ENCODE assay signal across 26 cellular contexts in the genomic region with DNA sequence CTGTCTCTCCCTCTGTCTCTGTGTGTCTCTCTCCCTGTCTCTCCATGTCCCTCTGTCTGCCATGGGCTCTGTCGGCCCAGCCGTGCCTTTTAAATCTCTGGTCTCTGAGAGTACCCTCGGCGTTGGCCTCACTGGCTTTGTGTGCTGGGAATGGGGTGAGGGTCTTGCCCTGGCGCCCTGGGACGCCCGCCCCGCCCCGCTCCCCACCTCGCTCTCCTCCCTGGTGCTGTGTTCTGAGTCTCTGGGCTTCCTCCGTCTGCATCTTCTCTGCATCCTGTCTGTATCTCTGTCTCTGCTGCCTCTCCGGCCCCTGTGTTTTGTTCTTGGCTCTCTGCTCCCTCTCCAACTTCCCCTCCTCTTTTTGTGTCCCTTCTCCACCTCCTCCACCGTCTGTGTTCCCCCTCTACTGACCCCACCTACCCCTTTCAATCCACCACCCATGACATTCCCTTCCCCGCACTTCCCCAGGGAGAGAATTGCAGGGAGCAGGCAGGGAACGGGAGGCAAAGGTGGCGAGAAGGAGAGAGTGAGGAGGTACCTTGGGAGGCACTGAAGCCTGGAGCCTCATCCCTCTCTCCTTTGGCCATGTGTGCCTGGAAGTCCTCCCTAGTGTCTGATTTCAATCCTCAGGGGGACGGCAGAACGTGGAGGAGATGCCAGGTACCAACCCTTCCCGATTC. TPM values are rescaled to one million over a fixed set of nuclear protein-coding genes. Genes with fewer than 3 reads are reported as not detected.
DNase-seq lines count a peak whose midpoint lies in the region; ATAC-seq, FAIRE-seq and TF ChIP-seq lines count a peak whose summit lies in the region.
"Had no signal": no experiment of that assay in that cellular context is flagged by ENCODE, and none has a peak within 500 bp of the region (broad histone marks: within the 10 kb centered on the region; RNA-seq: fewer than 3 reads in every experiment).

No MANE protein-coding gene starts in this region.

- H2AFZ ChIP-seq in GM23338 (no peak overlapping the region; the same call in 1 of the 2 replicates), astrocyte (ENCODE audit: low read depth, low read length) (no peak overlapping the region), neural progenitor cell (replicated peaks) (no peak overlapping the region)

- H3K4me2 ChIP-seq in GM23338 = peak overlapping the region; percentile 94
- no peak overlapping the region for H3K4me2 ChIP-seq in astrocyte (ENCODE audit: low read length)
- peak overlapping the region; percentile 33 for H3K4me2 ChIP-seq in neural progenitor cell

- H3K27ac ChIP-seq in GM23338 (ENCODE audit: low read depth) = no peak overlapping the region
- no peak overlapping the region for H3K27ac ChIP-seq in astrocyte (ENCODE audit: low read depth, low read length)
- H3K27ac ChIP-seq in neural progenitor cell = no peak overlapping the region
- H3K27ac ChIP-seq: RWPE1 had no signal

- H3K4me1 Mint-ChIP-seq in GM23338 (peaks cover 37% of the 10 kb centered on the region), astrocyte (ENCODE audit: low read depth, unreplicated experiment) (peaks cover 23% of the 10 kb centered on the region), neural progenitor cell (peaks cover 43% of the 10 kb centered on the region)

- H3K79me2 ChIP-seq in GM23338 (replicated peaks; ENCODE audit: insufficient read depth) = no peaks in the 10 kb centered on the region
- no peaks in the 10 kb centered on the region for H3K79me2 ChIP-seq in astrocyte (ENCODE audit: insufficient read depth, low read length)
- H3K79me2 ChIP-seq in neural progenitor cell (ENCODE audit: low read depth) = no peaks in the 10 kb centered on the region

- H4K20me1 ChIP-seq in GM23338 (replicated peaks; ENCODE audit: insufficient read depth) = no peaks in the 10 kb centered on the region
- peaks cover 13% of the 10 kb centered on the region for H4K20me1 ChIP-seq in astrocyte (ENCODE audit: insufficient read depth, low read length)
- H4K20me1 ChIP-seq in neural progenitor cell (ENCODE audit: low read depth) = peaks cover under 1% of the 10 kb centered on the region

- DNase-seq in GM23338 (ENCODE audit: low spot score) (no peak), astrocyte (ENCODE audit: low read depth) (no peak), neural progenitor cell (ENCODE audit: low spot score) (no peak), OCI-M2 (lab: John Stamatoyannopoulos, UW; ENCODE audit: unreplicated experiment) (no peak), NCI-H128 (lab: John Stamatoyannopoulos, UW; ENCODE audit: unreplicated experiment) (no peak)
- DNase-seq: C1 segment of cervical spinal cord; CD8-positive, alpha-beta memory T cell; DMS53; HFFc6; Kasumi-1; MG63; NCI-H1048; NCI-H1436 treated with DMSO at 0.1 percent for 48 hours; NCI-H2029; NCI-H2171 treated with DMSO at 0.1 percent for 48 hours; NCI-H446; NCI-H526 treated with DMSO at 0.1 percent for 48 hours; PC-3; SIG-M5 had no signal

- H3K27ac Mint-ChIP-seq in GM23338 (no peak overlapping the region), astrocyte (ENCODE audit: unreplicated experiment) (no peak overlapping the region), neural progenitor cell (no peak overlapping the region)
- H3K27ac Mint-ChIP-seq: HFFc6 had no signal

- TF ChIP-seq CTCF in GM23338 (conservative IDR thresholded peaks at IDR 0.05; ENCODE audit: low read depth in 2 of 2) (no peak), astrocyte (IDR thresholded peaks at IDR 0.05; ENCODE audit: insufficient read depth, low read depth, low read length) (no peak), neural progenitor cell (IDR thresholded peaks at IDR 0.05) (no peak)

- H3K27me3 Mint-ChIP-seq in GM23338 (ENCODE audit: insufficient read depth, low read depth, poor library complexity) = peaks cover 65% of the 10 kb centered on the region
- H3K27me3 Mint-ChIP-seq in astrocyte (ENCODE audit: low read depth, unreplicated experiment) = peaks cover 10% of the 10 kb centered on the region
- H3K27me3 Mint-ChIP-seq in neural progenitor cell (ENCODE audit: insufficient read depth, low read depth) = peaks cover 20% of the 10 kb centered on the region

- H3K27me3 ChIP-seq in GM23338 (ENCODE audit: insufficient read depth) (peaks cover 77% of the 10 kb centered on the region), astrocyte (ENCODE audit: insufficient read depth, low read length) (peaks cover 39% of the 10 kb centered on the region), iPS-15b (ENCODE audit: control insufficient read depth, insufficient read depth, low read length) (peaks cover 65% of the 10 kb centered on the region), neural progenitor cell (peaks cover 51% of the 10 kb centered on the region)

- H3K4me1 ChIP-seq in GM23338 (ENCODE audit: insufficient read depth) (peaks cover 30% of the 10 kb centered on the region), astrocyte (ENCODE audit: insufficient read depth, low read length) (peaks cover 10% of the 10 kb centered on the region), iPS-15b (ENCODE audit: control insufficient read depth, insufficient read depth, low read length) (peaks cover 7% of the 10 kb centered on the region), neural progenitor cell (peaks cover 41% of the 10 kb centered on the region)

- H3K4me3 Mint-ChIP-seq in GM23338 = peak overlapping the region; percentile 67
- peak overlapping the region; percentile 35 for H3K4me3 Mint-ChIP-seq in astrocyte (ENCODE audit: unreplicated experiment)
- H3K4me3 Mint-ChIP-seq in neural progenitor cell = peak overlapping the region; percentile 78
- H3K4me3 Mint-ChIP-seq: HFFc6 had no signal

- no peaks in the 10 kb centered on the region for H3K9me2 ChIP-seq in GM23338 (ENCODE audit: insufficient read depth)

- no peak for FAIRE-seq in astrocyte (lab: Jason Lieb, UNC)
- FAIRE-seq: GM12891, GM18507, H54 had no signal

- H3K4me3 ChIP-seq in GM23338 (no peak overlapping the region), astrocyte (ENCODE audit: insufficient read depth, low read depth, low read length) (no peak overlapping the region), iPS-15b (ENCODE audit: low read depth, low read length) (peak overlapping the region; percentile 21), neural progenitor cell (no peak overlapping the region)
- H3K4me3 ChIP-seq: MG63 had no signal

- no peaks in the 10 kb centered on the region for H3K36me3 ChIP-seq in GM23338 (ENCODE audit: insufficient read depth)
- H3K36me3 ChIP-seq in astrocyte (ENCODE audit: insufficient read depth, low read length) = no peaks in the 10 kb centered on the region
- no peaks in the 10 kb centered on the region for H3K36me3 ChIP-seq in iPS-15b (ENCODE audit: control insufficient read depth, insufficient read depth, low read length)
- H3K36me3 ChIP-seq in neural progenitor cell = no peaks in the 10 kb centered on the region
- H3K36me3 ChIP-seq: MG63 had no signal

- H3F3A ChIP-seq in GM23338 (replicated peaks; ENCODE audit: low read depth) = peaks cover 12% of the 10 kb centered on the region
- H3F3A ChIP-seq in neural progenitor cell (ENCODE audit: low read depth) = peaks cover 41% of the 10 kb centered on the region

- H3K9ac ChIP-seq in astrocyte (ENCODE audit: low read length) (no peak overlapping the region), iPS-15b (ENCODE audit: low read depth, low read length) (no peak overlapping the region), neural progenitor cell (no peak overlapping the region)

- H3K9me3 Mint-ChIP-seq in GM23338 = peaks cover 5% of the 10 kb centered on the region
- H3K9me3 Mint-ChIP-seq in astrocyte (ENCODE audit: unreplicated experiment) = no peaks in the 10 kb centered on the region
- H3K9me3 Mint-ChIP-seq in neural progenitor cell = no peaks in the 10 kb centered on the region
- H3K9me3 Mint-ChIP-seq: HFFc6 had no signal

- H3K9me3 ChIP-seq in astrocyte (ENCODE audit: insufficient read depth, low read depth, low read length) (no peaks in the 10 kb centered on the region), iPS-15b (ENCODE audit: control insufficient read depth, insufficient read depth, low read length) (no peaks in the 10 kb centered on the region), neural progenitor cell (ENCODE audit: low read depth) (no peaks in the 10 kb centered on the region)
- H3K9me3 ChIP-seq: MG63 had no signal

- no peak for ATAC-seq in GM23338
- no peak for ATAC-seq in GM21515 (IDR thresholded peaks at IDR 0.05; ENCODE audit: unreplicated experiment)
- no peak for ATAC-seq in GM21447 (IDR thresholded peaks at IDR 0.05; ENCODE audit: unreplicated experiment)
- ATAC-seq: PC-3 had no signal

- H3K36me3 Mint-ChIP-seq in GM23338 (ENCODE audit: low read depth) = peaks cover 4% of the 10 kb centered on the region; the same call in 1 of the 3 replicates
- H3K36me3 Mint-ChIP-seq in astrocyte (ENCODE audit: low read depth, unreplicated experiment) = no peaks in the 10 kb centered on the region
- H3K36me3 Mint-ChIP-seq in neural progenitor cell = no peaks in the 10 kb centered on the region

TF ChIP-seq in GM23338, 12 proteins besides CTCF, POLR2A, EP300 and RAD21:
- TF ChIP-seq, protein P1, sequence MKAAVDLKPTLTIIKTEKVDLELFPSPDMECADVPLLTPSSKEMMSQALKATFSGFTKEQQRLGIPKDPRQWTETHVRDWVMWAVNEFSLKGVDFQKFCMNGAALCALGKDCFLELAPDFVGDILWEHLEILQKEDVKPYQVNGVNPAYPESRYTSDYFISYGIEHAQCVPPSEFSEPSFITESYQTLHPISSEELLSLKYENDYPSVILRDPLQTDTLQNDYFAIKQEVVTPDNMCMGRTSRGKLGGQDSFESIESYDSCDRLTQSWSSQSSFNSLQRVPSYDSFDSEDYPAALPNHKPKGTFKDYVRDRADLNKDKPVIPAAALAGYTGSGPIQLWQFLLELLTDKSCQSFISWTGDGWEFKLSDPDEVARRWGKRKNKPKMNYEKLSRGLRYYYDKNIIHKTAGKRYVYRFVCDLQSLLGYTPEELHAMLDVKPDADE (IDR thresholded peaks at IDR 0.05) = no peak
- no peak for TF ChIP-seq ZNF331 (CRISPR knock-in tag; IDR thresholded peaks at IDR 0.05; ENCODE audit: low read depth)
- TF ChIP-seq STAT1 (IDR thresholded peaks at IDR 0.05; ENCODE audit: unreplicated experiment) = no peak
- TF ChIP-seq CREB1 (CRISPR knock-in tag; IDR thresholded peaks at IDR 0.05; ENCODE audit: low read depth) = no peak
- TF ChIP-seq NANOG (IDR thresholded peaks at IDR 0.05; ENCODE audit: borderline replicate concordance) = no peak
- TF ChIP-seq EZH2 (IDR thresholded peaks at IDR 0.05; ENCODE audit: low read depth, unreplicated experiment) = peak; percentile 7

RNA-seq across cellular contexts. Expression of gene MEIS3, which starts 4.0 kb away (rescaled TPM):
- 33.7 and 40.7 TPM in 2 replicates for total RNA-seq in GM23338 (2014; rRNA removed; shearing (Covaris generic))
- polyA plus RNA-seq in GM23338 (2016; fragmentation: Nextera tagmentation; extraction: Ambion mirVana) = 20.6 and 20.8 TPM in 2 replicates
- total RNA-seq in astrocyte (71.1 and 93.7 TPM in 2 replicates), neural progenitor cell (ENCODE audit: low replicate concordance) (32.2 and 70.5 TPM in 2 replicates)
- total RNA-seq: CD8-positive, alpha-beta memory T cell had no signal
- polyA plus RNA-seq: CD8-positive, alpha-beta memory T cell had no signal

RNA-seq across cellular contexts. Expression of gene SLC8A2, which starts 48.4 kb away (rescaled TPM):
- 10.0 and 11.6 TPM in 2 replicates for total RNA-seq in GM23338 (2014; rRNA removed; shearing (Covaris generic))
- 0.86 and 1.1 TPM in 2 replicates for polyA plus RNA-seq in GM23338 (2016; fragmentation: Nextera tagmentation; extraction: Ambion mirVana)
- 3.3 and 9.6 TPM in 2 replicates for total RNA-seq in astrocyte
- 14.5 and 17.6 TPM in 2 replicates for total RNA-seq in neural progenitor cell (ENCODE audit: low replicate concordance)
- total RNA-seq: CD8-positive, alpha-beta memory T cell; HFFc6 had no signal
- polyA plus RNA-seq: CD8-positive, alpha-beta memory T cell had no signal
